In genomic region chr7:815284-816216, GRCh38 we compare ENCODE assay signal across 8 cellular contexts. TPM values are rescaled to one million over a fixed set of nuclear protein-coding genes. Genes with fewer than 3 reads are reported as not detected.
DNase-seq lines count a peak whose midpoint lies in the region; ATAC-seq and TF ChIP-seq lines count a peak whose summit lies in the region.

No MANE protein-coding gene starts in this region.

- peaks cover 40 to 41% of the 10 kb centered on the region in 2 donors for H3K4me1 Mint-ChIP-seq in effector memory CD8-positive, alpha-beta T cell (ENCODE audit: low read depth in 2 of 2)
- peaks cover 36 to 59% (median 56%) of the 10 kb centered on the region in 4 donors for H3K4me1 Mint-ChIP-seq in naive thymus-derived CD8-positive, alpha-beta T cell

- peak overlapping the region; percentile 34 for H3K9ac ChIP-seq in SU-DHL-6 (ENCODE audit: low read length)

- no peaks in the 10 kb centered on the region for H3K27me3 ChIP-seq in SU-DHL-6 (ENCODE audit: low read length)

- peaks cover 26% of the 10 kb centered on the region for H3K36me3 Mint-ChIP-seq in effector memory CD8-positive, alpha-beta T cell (ENCODE audit: insufficient read depth)
- peaks cover 0 to 7% (median 0%) of the 10 kb centered on the region in 3 donors for H3K36me3 Mint-ChIP-seq in naive thymus-derived CD8-positive, alpha-beta T cell

- no peak overlapping the region for H3K27ac Mint-ChIP-seq in effector memory CD8-positive, alpha-beta T cell
- H3K27ac Mint-ChIP-seq in naive thymus-derived CD8-positive, alpha-beta T cell: peak overlapping the region; percentile 5 to 84 (median 42)

- H3K4me2 ChIP-seq in SU-DHL-6 (ENCODE audit: low read depth, low read length, poor library complexity, severe bottlenecking): peak overlapping the region; percentile 72

- TF ChIP-seq CTCF in AG09309 (IDR thresholded peaks at IDR 0.05; ENCODE audit: control insufficient read depth, insufficient read depth, low read depth, low read length, missing control alignments) (no peak), HFF-Myc (IDR thresholded peaks at IDR 0.05; ENCODE audit: low read depth, low read length, missing control alignments) (no peak), SU-DHL-6 (IDR thresholded peaks at IDR 0.05; ENCODE audit: insufficient read depth, low read length, poor library complexity, severe bottlenecking) (no peak)

- peaks cover 38% of the 10 kb centered on the region for H3K79me2 ChIP-seq in SU-DHL-6 (ENCODE audit: insufficient read depth, low read length)

- H4K20me1 ChIP-seq in SU-DHL-6 (ENCODE audit: low read depth, low read length): peaks cover 14% of the 10 kb centered on the region; the same call in 1 of the 2 replicates

- no peak for ATAC-seq in effector memory CD8-positive, alpha-beta T cell (replicated peaks)
- no peak for ATAC-seq in naive thymus-derived CD8-positive, alpha-beta T cell
- no peak for ATAC-seq in GM21381 (IDR thresholded peaks at IDR 0.05; ENCODE audit: unreplicated experiment)

- no peaks in the 10 kb centered on the region for H3K9me2 ChIP-seq in SU-DHL-6 (replicated peaks; ENCODE audit: insufficient read depth, low read length)

- no peak for DNase-seq in AG09309 (ENCODE audit: low read depth)
- DNase-seq in HFF-Myc (ENCODE audit: extremely low read depth, low read depth): no peak
- no peak for DNase-seq in effector memory CD8-positive, alpha-beta T cell
- DNase-seq in naive thymus-derived CD8-positive, alpha-beta T cell: peak in 5 of 10 donors; percentile 17 to 69 (median 24)
- no peak for DNase-seq in effector CD4-positive, alpha-beta T cell
- DNase-seq in GM19240 (ENCODE audit: insufficient read length, low spot score): no peak

- H3K9me3 Mint-ChIP-seq in effector memory CD8-positive, alpha-beta T cell: no peaks in the 10 kb centered on the region
- H3K9me3 Mint-ChIP-seq in naive thymus-derived CD8-positive, alpha-beta T cell: no peaks in the 10 kb centered on the region

- H2AFZ ChIP-seq in SU-DHL-6 (ENCODE audit: low read depth, low read length, severe bottlenecking): peak overlapping the region; percentile 23

- H3K27me3 Mint-ChIP-seq in effector memory CD8-positive, alpha-beta T cell: peaks cover 9 to 11% of the 10 kb centered on the region in 2 donors
- H3K27me3 Mint-ChIP-seq in naive thymus-derived CD8-positive, alpha-beta T cell: peaks cover 0 to 5% (median 0%) of the 10 kb centered on the region in 5 donors

- no peaks in the 10 kb centered on the region for H3K36me3 ChIP-seq in SU-DHL-6 (ENCODE audit: low read length)

- POLR2A ChIA-PET in naive thymus-derived CD8-positive, alpha-beta T cell (lab: Charles Lee): interaction anchor here (0.6 to 2.0 kb wide), 5 partner anchors 16 to 246 kb away, joined by 3 to 21 read pairs (median 3); partner anchors contain the start of genes GET4 and SUN1

- H3K4me3 ChIP-seq in AG09309 (ENCODE audit: control insufficient read depth, low read depth, low read length) (peak overlapping the region; percentile 54), HFF-Myc (replicated peaks; ENCODE audit: low read depth, low read length) (peak overlapping the region; percentile 33), SU-DHL-6 (ENCODE audit: insufficient read depth, low read length, poor library complexity, severe bottlenecking) (peak overlapping the region; percentile 51)

- 0 out of 2 replicates have a peak, but pooled peaks cover 9% of the 10 kb centered on the region for H3F3A ChIP-seq in SU-DHL-6 (ENCODE audit: insufficient read depth)

- H3K4me3 Mint-ChIP-seq in effector memory CD8-positive, alpha-beta T cell: peak overlapping the region; percentile 80
- peak overlapping the region; percentile 65 to 89 (median 88) for H3K4me3 Mint-ChIP-seq in naive thymus-derived CD8-positive, alpha-beta T cell

- H3K27ac ChIP-seq in SU-DHL-6 (ENCODE audit: low read depth, low read length): no peak overlapping the region

- no peaks in the 10 kb centered on the region for H3K9me3 ChIP-seq in SU-DHL-6 (ENCODE audit: insufficient read depth, low read length)

RNA-seq across cellular contexts. Expression of gene SUN1, which starts 16.7 kb away (rescaled TPM):
- 100 to 1,000 TPM; 194 to 198 TPM for total RNA-seq in naive thymus-derived CD8-positive, alpha-beta T cell
- 10 to 100 TPM; 26.1 to 37.5 (median 27.9) TPM for polyA plus RNA-seq in naive thymus-derived CD8-positive, alpha-beta T cell

Comparison
In these comparisons a context has a peak if more than half of its experiments do, and no peak if none do; other contexts are left out.
1. H3K27ac Mint-ChIP-seq: peak in naive thymus-derived CD8-positive, alpha-beta T cell (10 of 10); none in effector memory CD8-positive, alpha-beta T cell (0 of 2).
2. Peak in every context shown above with its lines, with median percentiles within 50 percentile points of each other: H3K4me3 ChIP-seq.